In the genomic region with DNA sequence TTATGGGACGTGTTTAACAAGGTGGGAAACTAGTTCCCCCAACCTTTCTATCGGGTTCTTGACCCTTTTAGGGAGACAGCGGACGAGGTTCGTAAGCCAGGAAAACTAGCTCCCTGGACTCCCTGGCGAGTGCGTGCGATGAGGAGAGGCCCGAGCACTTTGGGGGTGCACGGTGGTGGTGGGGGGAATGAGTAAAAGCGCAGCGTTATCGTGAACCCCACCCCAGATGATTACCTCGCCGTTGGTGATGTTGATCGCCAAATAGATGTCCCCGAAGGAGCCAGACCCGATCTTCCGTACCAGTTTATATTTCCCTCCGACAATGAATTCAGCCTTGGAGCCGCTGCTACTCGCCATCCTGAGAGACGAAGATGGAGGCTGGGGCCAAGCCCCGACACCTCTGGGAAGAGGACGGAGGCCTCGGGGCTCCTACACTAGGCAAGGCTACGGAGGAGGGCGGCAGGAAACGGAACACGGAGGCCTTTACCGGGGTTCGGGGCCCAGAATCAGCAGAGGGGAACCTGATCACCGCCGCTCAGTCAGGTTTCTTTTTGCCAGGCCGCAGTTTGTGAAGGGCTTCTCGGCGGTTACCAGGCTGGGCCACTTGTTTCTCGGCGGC, we compare ENCODE assay signal across 8 cellular contexts. TPM values are rescaled to one million over a fixed set of nuclear protein-coding genes. Genes with fewer than 3 reads are reported as not detected.
A peak's percentile ranks its signal among the peaks of the same experiment; 100 is the strongest.
DNase-seq lines count a peak whose midpoint lies in the region; ATAC-seq, FAIRE-seq and TF ChIP-seq lines count a peak whose summit lies in the region.

No MANE protein-coding gene starts in this region.

- no peak for FAIRE-seq in astrocyte (lab: Jason Lieb, UNC)

- H3K4me3 ChIP-seq in Karpas-422 (ENCODE audit: low read length) = peak overlapping the region; percentile 98
- H3K4me3 ChIP-seq in astrocyte (ENCODE audit: insufficient read depth, low read depth, low read length) = peak overlapping the region; percentile 98
- H3K4me3 ChIP-seq in kidney epithelial cell (ENCODE audit: low read depth, low read length) = peak overlapping the region; percentile 93

- H4K20me1 ChIP-seq in Karpas-422 (ENCODE audit: insufficient read depth, low read depth, low read length) (peaks cover 6% of the 10 kb centered on the region; the same call in 1 of the 2 replicates), astrocyte (ENCODE audit: insufficient read depth, low read length) (peaks cover 44% of the 10 kb centered on the region)

- H3K79me2 ChIP-seq in Karpas-422 (ENCODE audit: low read length) (peaks cover 55% of the 10 kb centered on the region), astrocyte (ENCODE audit: insufficient read depth, low read length) (peaks cover 61% of the 10 kb centered on the region)

- peaks cover 28% of the 10 kb centered on the region for H3K4me1 ChIP-seq in Karpas-422 (ENCODE audit: low read length)
- H3K4me1 ChIP-seq in astrocyte (ENCODE audit: insufficient read depth, low read length) = peaks cover 23% of the 10 kb centered on the region

- DNase-seq in ACHN (peak; percentile 12), Karpas-422 (peak; percentile 63), astrocyte (ENCODE audit: low read depth) (no peak), kidney epithelial cell (ENCODE audit: low read depth) (no peak)
- peak; percentile 38 for DNase-seq in stimulated activated naive CD8-positive, alpha-beta T cell treated with anti-CD3 and anti-CD28 coated beads, Interleukin-15, Interleukin-2, amounts not matched to agents 100 U/mL and 50 U/mL, for 24 hours

- H3K27ac ChIP-seq in Karpas-422 (ENCODE audit: low read length) (peak overlapping the region; percentile 84), astrocyte (ENCODE audit: low read depth, low read length) (peak overlapping the region; percentile 99)

- H3K27me3 Mint-ChIP-seq in astrocyte (ENCODE audit: low read depth, unreplicated experiment) = no peaks in the 10 kb centered on the region

- no peak for TF ChIP-seq CTCF in astrocyte (IDR thresholded peaks at IDR 0.05; ENCODE audit: insufficient read depth, low read depth, low read length)
- no peak for TF ChIP-seq CTCF in kidney epithelial cell (IDR thresholded peaks at IDR 0.05; ENCODE audit: insufficient read depth, low read length, poor library complexity, severe bottlenecking)

- no peaks in the 10 kb centered on the region for H3K9me2 ChIP-seq in Karpas-422 (replicated peaks; ENCODE audit: insufficient read depth, low read length)

- H3K9ac ChIP-seq in Karpas-422 (ENCODE audit: low read length) = peak overlapping the region; percentile 98
- H3K9ac ChIP-seq in astrocyte (ENCODE audit: low read length) = peak overlapping the region; percentile 100

- peak overlapping the region; percentile 85 for H3K4me2 ChIP-seq in Karpas-422 (ENCODE audit: low read depth, low read length, poor library complexity, severe bottlenecking)
- H3K4me2 ChIP-seq in astrocyte (ENCODE audit: low read length) = peak overlapping the region; percentile 95

- H3K27ac Mint-ChIP-seq in astrocyte (ENCODE audit: unreplicated experiment) = peak overlapping the region; percentile 99

- peaks cover 7% of the 10 kb centered on the region for H3K4me1 Mint-ChIP-seq in astrocyte (ENCODE audit: low read depth, unreplicated experiment)

- no peaks in the 10 kb centered on the region for H3K9me3 Mint-ChIP-seq in astrocyte (ENCODE audit: unreplicated experiment)

- ATAC-seq in GM19035 (IDR thresholded peaks at IDR 0.05; ENCODE audit: unreplicated experiment) = peak; percentile 3
- no peak for ATAC-seq in stimulated activated naive CD8-positive, alpha-beta T cell treated with anti-CD3 and anti-CD28 coated beads, Interleukin-15, Interleukin-2, amounts not matched to agents 100 U/mL and 50 U/mL, for 24 hours
- no peak for ATAC-seq in HG03139 (IDR thresholded peaks at IDR 0.05; ENCODE audit: unreplicated experiment)
- ATAC-seq in esophagus mucosa = no peak

- in situ Hi-C loops in ACHN (cut with HindIII; ENCODE audit: low pct_ligation_motif_present, low pct_unique_long_range_greater_than_20kb, low sequenced_read_pairs) = no loop called here

- H3K36me3 Mint-ChIP-seq in astrocyte (ENCODE audit: low read depth, unreplicated experiment) = peaks cover 21% of the 10 kb centered on the region

- H3K36me3 ChIP-seq in Karpas-422 (ENCODE audit: insufficient read depth, low read length) (peaks cover 31% of the 10 kb centered on the region), astrocyte (ENCODE audit: insufficient read depth, low read length) (peaks cover 11% of the 10 kb centered on the region), kidney epithelial cell (ENCODE audit: control insufficient read depth, insufficient read depth, low read length) (no peaks in the 10 kb centered on the region)

- no peaks in the 10 kb centered on the region for H3K27me3 ChIP-seq in Karpas-422 (ENCODE audit: low read length)
- H3K27me3 ChIP-seq in astrocyte (ENCODE audit: insufficient read depth, low read length) = no peaks in the 10 kb centered on the region
- H3K27me3 ChIP-seq in kidney epithelial cell (ENCODE audit: control insufficient read depth, insufficient read depth, low read length) = no peaks in the 10 kb centered on the region

- peak overlapping the region; percentile 94 for H3K4me3 Mint-ChIP-seq in astrocyte (ENCODE audit: unreplicated experiment)

- H3K9me3 ChIP-seq in Karpas-422 (ENCODE audit: low read length) = no peaks in the 10 kb centered on the region
- no peaks in the 10 kb centered on the region for H3K9me3 ChIP-seq in astrocyte (ENCODE audit: insufficient read depth, low read depth, low read length)

- H2AFZ ChIP-seq in Karpas-422 (ENCODE audit: low read length) (no peak overlapping the region), astrocyte (ENCODE audit: low read depth, low read length) (peak overlapping the region; percentile 36)

RNA-seq across cellular contexts. Expression of gene CSNK1A1, which starts 0.5 kb away (rescaled TPM):
- 193 and 274 TPM in 2 replicates for total RNA-seq in Karpas-422 (2014; rRNA removed; shearing (Covaris generic); ENCODE audit: low replicate concordance)
- total RNA-seq in astrocyte (384 and 392 TPM in 2 replicates), kidney epithelial cell (250 and 270 TPM in 2 replicates), esophagus mucosa (404 TPM)

RNA-seq across cellular contexts. Expression of gene ARHGEF37, which starts 30.6 kb away (rescaled TPM):
- total RNA-seq in Karpas-422 (2014; rRNA removed; shearing (Covaris generic); ENCODE audit: low replicate concordance) = 17.0 and 30.0 TPM in 2 replicates
- total RNA-seq in astrocyte (1.4 and 2.3 TPM in 2 replicates), kidney epithelial cell (4.1 and 5.5 TPM in 2 replicates), esophagus mucosa (23.6 TPM)

Comparison
In these comparisons a context has a peak if more than half of its experiments do, and no peak if none do; other contexts are left out.
1. DNase-seq: peak in ACHN (single experiment), Karpas-422 (single experiment) and stimulated activated naive CD8-positive, alpha-beta T cell treated with anti-CD3 and anti-CD28 coated beads, Interleukin-15, Interleukin-2, amounts not matched to agents 100 U/mL and 50 U/mL, for 24 hours (single experiment); none in astrocyte (single experiment) and kidney epithelial cell (single experiment).
2. Peak in every context shown above with its lines, with median percentiles within 50 percentile points of each other: H3K4me3 ChIP-seq.